ENCODE assay signal across 1 cellular context in genomic region chr6:108651287-108651686, GRCh38.
TF ChIP-seq lines count a peak whose summit lies in the region.

No MANE protein-coding gene starts in this region.

TF ChIP-seq in K562, 482 proteins besides CTCF, POLR2A, EP300 and RAD21:
- no peak for TF ChIP-seq MAFK (IDR thresholded peaks at IDR 0.05; ENCODE audit: low read length)
- TF ChIP-seq ARID4B (CRISPR knock-in tag; IDR thresholded peaks at IDR 0.05), result no peak
- TF ChIP-seq TCF3 (CRISPR knock-in tag; IDR thresholded peaks at IDR 0.05), result no peak
- TF ChIP-seq NEUROD1 (IDR thresholded peaks at IDR 0.05; ENCODE audit: borderline replicate concordance, low read depth, low read length, partially characterized antibody), result no peak
- no peak for TF ChIP-seq NONO (IDR thresholded peaks at IDR 0.05; ENCODE audit: low read depth in 2 of 2, low read length in 1 of 2)
- TF ChIP-seq ZNF511 (CRISPR knock-in tag; IDR thresholded peaks at IDR 0.05), result no peak
- TF ChIP-seq SOX6 (IDR thresholded peaks at IDR 0.05), result no peak
- no peak for TF ChIP-seq POLR2AphosphoS5 (IDR thresholded peaks at IDR 0.05; ENCODE audit: control insufficient read depth, insufficient read depth, low read depth, low read length)
- no peak for TF ChIP-seq L3MBTL2 (IDR thresholded peaks at IDR 0.05)
- no peak for TF ChIP-seq ZNF766 (CRISPR knock-in tag; conservative IDR thresholded peaks at IDR 0.05)
- TF ChIP-seq PML (IDR thresholded peaks at IDR 0.05; ENCODE audit: low read length), result no peak
TF ChIP-seq in K562: peak in this region for 0.
